Comparison of ENCODE assay signal across 20 cellular contexts in genomic region chr6:103578115-103578514, GRCh38.
DNase-seq lines count a peak whose midpoint lies in the region; ATAC-seq and TF ChIP-seq lines count a peak whose summit lies in the region.
"Had no signal": no experiment of that assay in that cellular context is flagged by ENCODE, and none has a peak within 500 bp of the region (broad histone marks: within the 10 kb centered on the region; RNA-seq: fewer than 3 reads in every experiment).

No MANE protein-coding gene starts in this region.

- WGBS in liver = 80% methylated on average over 3 of the region's 3 CpGs
- WGBS in right lobe of liver (ENCODE audit: insufficient coverage, low coverage, low lambda C conversion rate, missing lambda C conversion rate) = 58% methylated on average over 3 of the region's 3 CpGs

- intact Hi-C loops in right lobe of liver (cut with DNase I) = no loop called here
- intact Hi-C loops in dorsolateral prefrontal cortex (cut with DNase I) = no loop called here

- no peaks in the 10 kb centered on the region for H3K27me3 ChIP-seq in liver (ENCODE audit: control insufficient read depth in 4 of 4, insufficient read depth in 4 of 4, low read length in 3 of 4)
- no peaks in the 10 kb centered on the region for H3K27me3 ChIP-seq in right lobe of liver
- H3K27me3 ChIP-seq in dorsolateral prefrontal cortex = no peaks in the 10 kb centered on the region
- H3K27me3 ChIP-seq: BLaER1 treated with 17β-estradiol and CSF1 and Interleukin-3, amounts not matched to agents 10 nM and 100 nM had no signal

- peaks cover 3% of the 10 kb centered on the region for H3K9me3 Mint-ChIP-seq in glutamatergic neuron (ENCODE audit: unreplicated experiment)

- no peak overlapping the region for H3K9ac ChIP-seq in liver (ENCODE audit: low read depth in 1 of 2, low read length in 2 of 2)
- H3K9ac ChIP-seq: BLaER1 treated with 17β-estradiol and CSF1 and Interleukin-3, amounts not matched to agents 10 nM and 100 nM had no signal

- ATAC-seq in right lobe of liver (no peak), GM21526 (IDR thresholded peaks at IDR 0.05; ENCODE audit: low FRiP score, unreplicated experiment) (no peak)
- ATAC-seq: A549; CD8-positive, alpha-beta T cell had no signal

- H3K27ac ChIP-seq in liver (ENCODE audit: low read depth in 1 of 2, low read length in 2 of 2) = no peak overlapping the region
- H3K27ac ChIP-seq in right lobe of liver = no peak overlapping the region
- no peak overlapping the region for H3K27ac ChIP-seq in dorsolateral prefrontal cortex
- H3K27ac ChIP-seq: 22Rv1; A549; BLaER1 treated with 17β-estradiol and CSF1 and Interleukin-3, amounts not matched to agents 10 nM and 100 nM; C4-2B had no signal

- peak overlapping the region; percentile 69 for H3K27ac Mint-ChIP-seq in glutamatergic neuron (ENCODE audit: unreplicated experiment)
- H3K27ac Mint-ChIP-seq: B cell; CD4-positive, alpha-beta T cell; CD8-positive, alpha-beta T cell had no signal

- no peak for TF ChIP-seq RAD21 in liver (IDR thresholded peaks at IDR 0.05)

- H3K4me1 Mint-ChIP-seq in glutamatergic neuron (ENCODE audit: low read depth, unreplicated experiment) = peaks cover 14% of the 10 kb centered on the region
- H3K4me1 Mint-ChIP-seq: B cell had no signal

- DNase-seq in NCI-H2171 treated with DMSO at 0.1 percent for 48 hours (lab: John Stamatoyannopoulos, UW) (peak; percentile 19), NCI-H2171 (lab: John Stamatoyannopoulos, UW) (no peak), right lobe of liver (no peak), NCI-H446 treated with DMSO at 0.1 percent for 48 hours (lab: John Stamatoyannopoulos, UW) (peak; percentile 37), glutamatergic neuron (no peak), dorsolateral prefrontal cortex (no peak)
- DNase-seq: AML-193; Caco-2; Calu3; CD4-positive, alpha-beta T cell; CD8-positive, alpha-beta T cell; DMS79 treated with DMSO at 0.1 percent for 48 hours; GF-D8 had no signal

- H3K4me3 Mint-ChIP-seq in glutamatergic neuron (ENCODE audit: unreplicated experiment) = no peak overlapping the region
- H3K4me3 Mint-ChIP-seq: B cell; CD4-positive, alpha-beta T cell; CD8-positive, alpha-beta T cell had no signal

- no peaks in the 10 kb centered on the region for H3K27me3 Mint-ChIP-seq in glutamatergic neuron (ENCODE audit: unreplicated experiment)
- H3K27me3 Mint-ChIP-seq: B cell; CD4-positive, alpha-beta T cell had no signal

- H3K36me3 Mint-ChIP-seq in glutamatergic neuron (ENCODE audit: unreplicated experiment) = no peaks in the 10 kb centered on the region
- H3K36me3 Mint-ChIP-seq: CD8-positive, alpha-beta T cell had no signal

- TF ChIP-seq CTCF in liver (IDR thresholded peaks at IDR 0.05; ENCODE audit: low read depth, low read length, missing input control) (no peak), right lobe of liver (IDR thresholded peaks at IDR 0.05) (no peak), glutamatergic neuron (IDR thresholded peaks at IDR 0.05; ENCODE audit: partially characterized antibody, unreplicated experiment) (no peak), dorsolateral prefrontal cortex (IDR thresholded peaks at IDR 0.05 in 54 of 56, conservative IDR thresholded peaks at IDR 0.05 in 2 of 56; ENCODE audit: low read depth in 1 of 56, partially characterized antibody in 56 of 56) (no peak)

- H3K4me3 ChIP-seq in liver (ENCODE audit: low read depth in 1 of 3, low read length in 3 of 3) (no peak overlapping the region), right lobe of liver (no peak overlapping the region), dorsolateral prefrontal cortex (no peak overlapping the region)
- H3K4me3 ChIP-seq: A549; BLaER1 treated with 17β-estradiol and CSF1 and Interleukin-3, amounts not matched to agents 10 nM and 100 nM had no signal

- H3K9me3 ChIP-seq in liver (ENCODE audit: control insufficient read depth in 4 of 4, low read length in 3 of 4) = no peaks in the 10 kb centered on the region
- no peaks in the 10 kb centered on the region for H3K9me3 ChIP-seq in right lobe of liver
- H3K9me3 ChIP-seq: A549; BLaER1 treated with 17β-estradiol and CSF1 and Interleukin-3, amounts not matched to agents 10 nM and 100 nM; Caco-2 had no signal

- H3K36me3 ChIP-seq in liver (ENCODE audit: control insufficient read depth in 4 of 4, insufficient read depth in 3 of 4, low read depth in 1 of 4, low read length in 3 of 4) (no peaks in the 10 kb centered on the region), right lobe of liver (no peaks in the 10 kb centered on the region)
- H3K36me3 ChIP-seq: BLaER1 treated with 17β-estradiol and CSF1 and Interleukin-3, amounts not matched to agents 10 nM and 100 nM had no signal

- H3K4me1 ChIP-seq in liver (ENCODE audit: control insufficient read depth in 4 of 4, insufficient read depth in 4 of 4, low read length in 3 of 4) (peaks cover 0 to 9% (median 5%) of the 10 kb centered on the region in 4 donors), right lobe of liver (peaks cover 0 to 7% (median 0%) of the 10 kb centered on the region in 4 donors)
- H3K4me1 ChIP-seq: A549; BLaER1 treated with 17β-estradiol and CSF1 and Interleukin-3, amounts not matched to agents 10 nM and 100 nM; Caco-2 had no signal

- TF ChIP-seq POLR2A in right lobe of liver (IDR thresholded peaks at IDR 0.05) = no peak

TF ChIP-seq in liver, 16 proteins besides CTCF, POLR2A, EP300 and RAD21:
- TF ChIP-seq REST (IDR thresholded peaks at IDR 0.05) (peak; percentile 95), RXRA (IDR thresholded peaks at IDR 0.05) (no peak)

Comparison
In these comparisons a context has a peak if more than half of its experiments do, and no peak if none do; other contexts are left out.
1. DNase-seq: peak in NCI-H2171 treated with DMSO at 0.1 percent for 48 hours (single experiment) and NCI-H446 treated with DMSO at 0.1 percent for 48 hours (single experiment); none in NCI-H2171 (single experiment), right lobe of liver (0 of 3), glutamatergic neuron (single experiment) and dorsolateral prefrontal cortex (0 of 10).